Comparison of ENCODE assay signal across 19 cellular contexts in the genomic region with DNA sequence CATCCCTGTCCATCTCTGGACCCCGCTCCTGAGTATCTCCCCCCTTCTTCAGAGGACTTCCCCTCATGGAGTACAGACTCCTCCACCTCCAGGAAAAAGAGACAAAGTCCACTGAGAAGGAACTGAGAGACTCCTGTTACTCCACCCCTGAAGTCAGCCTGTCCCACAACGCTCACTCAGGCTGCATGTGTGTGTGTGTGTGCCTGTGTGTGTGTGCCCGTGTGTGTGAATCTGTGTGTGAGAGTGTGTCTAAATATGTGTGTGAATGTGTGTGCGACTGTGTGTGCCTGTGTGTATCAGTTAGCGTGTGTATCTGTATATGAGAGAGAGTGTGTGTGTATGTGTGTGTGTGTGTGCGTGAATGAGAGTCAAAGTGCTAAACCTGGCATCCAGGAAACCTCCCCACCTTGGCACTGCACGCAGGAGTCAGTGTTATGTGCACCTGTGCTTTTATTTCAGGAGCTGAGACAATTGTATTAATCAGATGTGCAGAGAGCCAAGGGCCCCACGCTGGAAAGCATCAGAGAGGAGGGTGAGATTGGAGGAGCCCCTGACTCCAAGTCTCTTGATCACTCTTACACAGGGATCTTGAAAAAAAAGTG.
"Had no signal": no experiment of that assay in that cellular context is flagged by ENCODE, and none has a peak within 500 bp of the region (broad histone marks: within the 10 kb centered on the region; RNA-seq: fewer than 3 reads in every experiment).

No MANE protein-coding gene starts in this region.

- H3K36me3 ChIP-seq: gastrocnemius medialis, heart left ventricle, thyroid gland, vagina had no signal

- H3K9me3 Mint-ChIP-seq: activated naive CD4-positive, alpha-beta T cell treated with anti-CD3 and anti-CD28 coated beads, Interleukin-2, amount 10 ng/mL, durations not matched to agents 7 days and 5 days; activated T-cell treated with anti-CD3 and anti-CD28 coated beads, Interleukin-2, amount 50 U/mL, for 24 hours; endodermal cell; mesothelial cell of epicardium; stimulated activated memory B cell treated with anti-CD40 and anti-IgM and Interleukin-4, amounts not matched to agents 10 μg/mL and 1 μg/mL and 100 μg/mL, for 72 hours had no signal

- H3K27ac ChIP-seq: dorsolateral prefrontal cortex, gastrocnemius medialis, thyroid gland, vagina had no signal

- H3K27me3 ChIP-seq: dorsolateral prefrontal cortex, gastrocnemius medialis, thyroid gland, vagina had no signal

- H3K4me3 Mint-ChIP-seq: activated naive CD4-positive, alpha-beta T cell treated with anti-CD3 and anti-CD28 coated beads, Interleukin-2, amount 10 ng/mL, durations not matched to agents 7 days and 5 days; activated T-cell treated with anti-CD3 and anti-CD28 coated beads, Interleukin-2, amount 50 U/mL, for 24 hours; endodermal cell; mesothelial cell of epicardium; stimulated activated memory B cell treated with anti-CD40 and anti-IgM and Interleukin-4, amounts not matched to agents 10 μg/mL and 1 μg/mL and 100 μg/mL, for 72 hours had no signal

- DNase-seq: activated CD4-positive, CD25-positive, alpha-beta regulatory T cell treated with anti-CD3 and anti-CD28 coated beads, Interleukin-2, amount 50 U/mL, for 72 hours; activated naive CD4-positive, alpha-beta T cell treated with anti-CD3 and anti-CD28 coated beads, Interleukin-2, amount 10 ng/mL, durations not matched to agents 7 days and 5 days; activated T-cell treated with anti-CD3 and anti-CD28 coated beads, Interleukin-2, amount 50 U/mL, for 24 hours; dorsolateral prefrontal cortex; endodermal cell; erythroblast; gastrocnemius medialis; left cardiac atrium; naive B cell; posterior cingulate gyrus; retina; stimulated activated CD4-positive, alpha-beta T cell treated with anti-CD3 and anti-CD28 coated beads, Interleukin-2, amount 100 ng/mL, for 48 hours; T1000; thyroid gland had no signal

- H3K36me3 Mint-ChIP-seq: mesothelial cell of epicardium; naive B cell; stimulated activated memory B cell treated with anti-CD40 and anti-IgM and Interleukin-4, amounts not matched to agents 10 μg/mL and 1 μg/mL and 100 μg/mL, for 72 hours had no signal

- H3K4me3 ChIP-seq: dorsolateral prefrontal cortex, gastrocnemius medialis, heart left ventricle, lung, thyroid gland, vagina had no signal

- H3K27ac Mint-ChIP-seq: activated naive CD4-positive, alpha-beta T cell treated with anti-CD3 and anti-CD28 coated beads, Interleukin-2, amount 10 ng/mL, durations not matched to agents 7 days and 5 days; activated T-cell treated with anti-CD3 and anti-CD28 coated beads, Interleukin-2, amount 50 U/mL, for 24 hours; endodermal cell; mesothelial cell of epicardium; stimulated activated memory B cell treated with anti-CD40 and anti-IgM and Interleukin-4, amounts not matched to agents 10 μg/mL and 1 μg/mL and 100 μg/mL, for 72 hours had no signal

- ATAC-seq: gastrocnemius medialis; heart left ventricle; left cardiac atrium; stimulated activated memory B cell treated with anti-CD40 and anti-IgM and Interleukin-4, amounts not matched to agents 10 μg/mL and 1 μg/mL and 100 μg/mL, for 72 hours had no signal

- H3K9me3 ChIP-seq: gastrocnemius medialis, heart left ventricle, thyroid gland, vagina had no signal
